In genomic region chr1:67817319-67817718, GRCh38 we compare ENCODE assay signal across 20 cellular contexts. TPM values are rescaled to one million over a fixed set of nuclear protein-coding genes. Genes with fewer than 3 reads are reported as not detected.
DNase-seq lines count a peak whose midpoint lies in the region; ATAC-seq and TF ChIP-seq lines count a peak whose summit lies in the region.
"Had no signal": no experiment of that assay in that cellular context is flagged by ENCODE, and none has a peak within 500 bp of the region (broad histone marks: within the 10 kb centered on the region; RNA-seq: fewer than 3 reads in every experiment).

No MANE protein-coding gene starts in this region.

- no peaks in the 10 kb centered on the region for H3K9me3 ChIP-seq in gastroesophageal sphincter

- TF ChIP-seq POLR2A in gastroesophageal sphincter (IDR thresholded peaks at IDR 0.05), result no peak

- peak; percentile 86 for DNase-seq in HT-29 (ENCODE audit: low spot score)
- peak; percentile 33 for DNase-seq in NCI-H226
- no peak for DNase-seq in stimulated activated effector memory CD8-positive, alpha-beta T cell treated with anti-CD3 and anti-CD28 coated beads, Interleukin-12 subunit alpha, Interleukin-12 subunit beta, amount 100 ng/mL, for 72 hours (ENCODE audit: low spot score in 2 of 2)
- DNase-seq in NCI-H128 (lab: John Stamatoyannopoulos, UW; ENCODE audit: unreplicated experiment), result no peak
- DNase-seq in NCI-H446 (lab: John Stamatoyannopoulos, UW), result no peak
- no peak for DNase-seq in T-helper 1 cell
- DNase-seq: CD4-positive, alpha-beta memory T cell; EL; H7; IMR-90; Kasumi-1; MV-4-11; NCI-H1436 treated with DMSO at 0.1 percent for 48 hours; NCI-H2107; NCI-H446 treated with DMSO at 0.1 percent for 48 hours; SHP77 treated with DMSO at 0.1 percent for 48 hours had no signal

- H3K27ac Mint-ChIP-seq in stimulated activated effector memory CD8-positive, alpha-beta T cell treated with anti-CD3 and anti-CD28 coated beads, Interleukin-12 subunit alpha, Interleukin-12 subunit beta, amount 100 ng/mL, for 72 hours, result peak overlapping the region; percentile 4
- H3K27ac Mint-ChIP-seq: B cell; CD4-positive, alpha-beta memory T cell had no signal

- H3K4me1 ChIP-seq in gastroesophageal sphincter, result peaks cover 28 to 100% (median 31%) of the 10 kb centered on the region in 3 donors

- 56 to 62% methylated on average over 1 of the region's 1 CpG for WGBS in gastroesophageal sphincter (ENCODE audit: low coverage in 1 of 2), 2 donors

- H3K4me3 Mint-ChIP-seq in stimulated activated effector memory CD8-positive, alpha-beta T cell treated with anti-CD3 and anti-CD28 coated beads, Interleukin-12 subunit alpha, Interleukin-12 subunit beta, amount 100 ng/mL, for 72 hours, result no peak overlapping the region
- H3K4me3 Mint-ChIP-seq: B cell; CD4-positive, alpha-beta memory T cell had no signal

- peaks cover 5% of the 10 kb centered on the region for H3K4me1 Mint-ChIP-seq in stimulated activated effector memory CD8-positive, alpha-beta T cell treated with anti-CD3 and anti-CD28 coated beads, Interleukin-12 subunit alpha, Interleukin-12 subunit beta, amount 100 ng/mL, for 72 hours
- H3K4me1 Mint-ChIP-seq: B cell; CD4-positive, alpha-beta memory T cell had no signal

- no peaks in the 10 kb centered on the region for H3K9me3 Mint-ChIP-seq in stimulated activated effector memory CD8-positive, alpha-beta T cell treated with anti-CD3 and anti-CD28 coated beads, Interleukin-12 subunit alpha, Interleukin-12 subunit beta, amount 100 ng/mL, for 72 hours
- H3K9me3 Mint-ChIP-seq: CD4-positive, alpha-beta memory T cell had no signal

- H3K27ac ChIP-seq in gastroesophageal sphincter, result peak overlapping the region in 2 of 4 donors; percentile 29 to 53

- H3K4me3 ChIP-seq in gastroesophageal sphincter, result no peak overlapping the region

- no peaks in the 10 kb centered on the region for H3K27me3 ChIP-seq in gastroesophageal sphincter

- no peak for TF ChIP-seq EP300 in gastroesophageal sphincter (IDR thresholded peaks at IDR 0.05)

- no peaks in the 10 kb centered on the region for H3K36me3 Mint-ChIP-seq in stimulated activated effector memory CD8-positive, alpha-beta T cell treated with anti-CD3 and anti-CD28 coated beads, Interleukin-12 subunit alpha, Interleukin-12 subunit beta, amount 100 ng/mL, for 72 hours
- H3K36me3 Mint-ChIP-seq: CD4-positive, alpha-beta memory T cell had no signal

- no peaks in the 10 kb centered on the region for H3K36me3 ChIP-seq in gastroesophageal sphincter

- ATAC-seq in gastroesophageal sphincter (peak; percentile 34), GM21717 (IDR thresholded peaks at IDR 0.05; ENCODE audit: unreplicated experiment) (no peak)
- no peak for ATAC-seq in stimulated activated effector memory CD8-positive, alpha-beta T cell treated with anti-CD3 and anti-CD28 coated beads, Interleukin-12 subunit alpha, Interleukin-12 subunit beta, amount 100 ng/mL, for 72 hours
- ATAC-seq: Panc1 had no signal

- TF ChIP-seq CTCF in gastroesophageal sphincter (IDR thresholded peaks at IDR 0.05), result no peak

RNA-seq across cellular contexts. Expression of gene GNG12, which starts 15.9 kb away (rescaled TPM):
- 31.1 and 32.1 TPM in 2 replicates for total RNA-seq in HT-29 (2014; rRNA removed; shearing (Covaris generic))
- total RNA-seq in gastroesophageal sphincter, result 100 to 1,000 TPM; 135 to 175 (median 149) TPM
- total RNA-seq: B cell; CD4-positive, alpha-beta memory T cell had no signal

Comparison
In these comparisons a context has a peak if more than half of its experiments do, and no peak if none do; other contexts are left out.
1. DNase-seq: peak in HT-29 (single experiment) and NCI-H226 (single experiment); none in stimulated activated effector memory CD8-positive, alpha-beta T cell treated with anti-CD3 and anti-CD28 coated beads, Interleukin-12 subunit alpha, Interleukin-12 subunit beta, amount 100 ng/mL, for 72 hours (0 of 2), NCI-H128 (single experiment), NCI-H446 (0 of 2) and T-helper 1 cell (0 of 5).